ENCODE assay signal across 16 cellular contexts in the genomic region with DNA sequence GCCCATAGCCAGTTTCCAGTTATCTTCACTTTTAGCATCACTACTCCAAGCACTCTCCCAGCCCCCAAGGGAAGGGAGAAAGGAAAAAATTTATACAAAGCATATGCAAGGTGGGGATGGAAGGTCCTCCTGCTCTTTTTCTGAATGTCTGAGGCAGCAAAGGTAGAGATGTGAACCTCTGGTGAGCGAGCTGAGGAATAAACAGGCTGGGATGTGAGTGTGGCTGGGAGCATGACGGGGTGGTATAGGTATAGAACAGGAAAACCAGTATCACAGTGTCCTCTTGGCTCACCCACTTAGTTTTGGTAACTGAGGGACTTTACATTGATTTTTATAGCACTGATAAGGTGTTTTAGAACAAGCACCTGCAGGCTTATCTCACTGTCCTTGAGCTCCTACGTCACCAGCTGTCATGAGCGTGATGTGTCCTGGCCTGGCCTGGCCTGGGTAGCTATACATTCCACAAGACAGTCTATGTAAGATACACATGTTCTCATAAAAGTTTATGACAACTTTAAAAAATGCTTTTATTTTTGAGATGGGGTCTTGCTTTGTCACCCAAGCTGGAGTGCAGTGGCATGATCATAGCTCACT. TPM values are rescaled to one million over a fixed set of nuclear protein-coding genes. Genes with fewer than 3 reads are reported as not detected.
DNase-seq lines count a peak whose midpoint lies in the region; ATAC-seq, FAIRE-seq and TF ChIP-seq lines count a peak whose summit lies in the region.
"Had no signal": no experiment of that assay in that cellular context is flagged by ENCODE, and none has a peak within 500 bp of the region (broad histone marks: within the 10 kb centered on the region; RNA-seq: fewer than 3 reads in every experiment).

No MANE protein-coding gene starts in this region.

- H3K27ac ChIP-seq in body of pancreas (peak overlapping the region in 3 of 4 donors; percentile 72 to 87 (median 86)), neural progenitor cell (no peak overlapping the region), upper lobe of right lung (peak overlapping the region; percentile 66)
- H3K27ac ChIP-seq: RWPE1, SJSA1 had no signal

- WGBS in body of pancreas, 2 donors = 20 to 24% methylated on average over 4 of the region's 4 CpGs

- peak overlapping the region; percentile 47 for H3K27ac Mint-ChIP-seq in neural progenitor cell
- H3K27ac Mint-ChIP-seq: CD4-positive, alpha-beta T cell had no signal

- no peak overlapping the region for H3K4me3 Mint-ChIP-seq in neural progenitor cell
- H3K4me3 Mint-ChIP-seq: CD4-positive, alpha-beta T cell had no signal

- intact Hi-C loops in body of pancreas (cut with DNase I) (no loop called here), left colon (cut with DNase I, micrococcal nuclease) (no loop called here), upper lobe of right lung (cut with DNase I) (no loop called here)

- H3K4me1 ChIP-seq in body of pancreas = peaks cover 80% of the 10 kb centered on the region
- no peaks in the 10 kb centered on the region for H3K4me1 ChIP-seq in neural progenitor cell
- H3K4me1 ChIP-seq in upper lobe of right lung = no peaks in the 10 kb centered on the region

- no peaks in the 10 kb centered on the region for H4K20me1 ChIP-seq in neural progenitor cell (ENCODE audit: low read depth)

- no peaks in the 10 kb centered on the region for H3K27me3 Mint-ChIP-seq in neural progenitor cell (ENCODE audit: insufficient read depth, low read depth)
- H3K27me3 Mint-ChIP-seq: CD4-positive, alpha-beta T cell had no signal

- no peak for TF ChIP-seq CTCF in body of pancreas (IDR thresholded peaks at IDR 0.05)
- TF ChIP-seq CTCF in neural progenitor cell (IDR thresholded peaks at IDR 0.05) = no peak
- TF ChIP-seq CTCF in upper lobe of right lung (IDR thresholded peaks at IDR 0.05) = no peak

- H3K4me3 ChIP-seq in body of pancreas (no peak overlapping the region), neural progenitor cell (no peak overlapping the region), upper lobe of right lung (no peak overlapping the region)
- H3K4me3 ChIP-seq: SJSA1 had no signal

- no peaks in the 10 kb centered on the region for H3F3A ChIP-seq in neural progenitor cell (ENCODE audit: low read depth)

- H3K36me3 Mint-ChIP-seq in neural progenitor cell = no peaks in the 10 kb centered on the region

- TF ChIP-seq POLR2A in body of pancreas (IDR thresholded peaks at IDR 0.05) = peak in 2 of 3 donors; percentile 63 to 64

- H3K9me3 ChIP-seq in body of pancreas (no peaks in the 10 kb centered on the region), neural progenitor cell (ENCODE audit: low read depth) (no peaks in the 10 kb centered on the region), upper lobe of right lung (no peaks in the 10 kb centered on the region)
- H3K9me3 ChIP-seq: SJSA1 had no signal

- H3K36me3 ChIP-seq in body of pancreas (replicated peaks in 1 of 2; ENCODE audit: insufficient read depth in 1 of 2, low read depth in 2 of 2) (no peaks in the 10 kb centered on the region), neural progenitor cell (no peaks in the 10 kb centered on the region), upper lobe of right lung (no peaks in the 10 kb centered on the region)
- H3K36me3 ChIP-seq: SJSA1 had no signal

- H3K9ac ChIP-seq in neural progenitor cell = no peak overlapping the region

- FAIRE-seq in frontal cortex (lab: Jason Lieb, UNC) = no peak

- H3K79me2 ChIP-seq in neural progenitor cell (ENCODE audit: low read depth) = no peaks in the 10 kb centered on the region

- ATAC-seq in body of pancreas (peak; percentile 94), left colon (peak; percentile 82), upper lobe of right lung (no peak)

- no peak overlapping the region for H2AFZ ChIP-seq in neural progenitor cell (replicated peaks)

- peaks cover 18% of the 10 kb centered on the region for H3K4me1 Mint-ChIP-seq in neural progenitor cell

- H3K9me3 Mint-ChIP-seq in neural progenitor cell = no peaks in the 10 kb centered on the region
- H3K9me3 Mint-ChIP-seq: CD4-positive, alpha-beta T cell had no signal

- no peaks in the 10 kb centered on the region for H3K27me3 ChIP-seq in body of pancreas
- no peaks in the 10 kb centered on the region for H3K27me3 ChIP-seq in neural progenitor cell
- H3K27me3 ChIP-seq in upper lobe of right lung = no peaks in the 10 kb centered on the region
- H3K27me3 ChIP-seq: SJSA1 had no signal

- DNase-seq in body of pancreas (peak; percentile 79 to 96 (median 86)), left colon (peak; percentile 46 to 81), neural progenitor cell (ENCODE audit: low spot score) (no peak), upper lobe of right lung (no peak), frontal cortex (ENCODE audit: low spot score in 2 of 2) (no peak), NCI-H446 (lab: John Stamatoyannopoulos, UW) (no peak)
- DNase-seq in activated CD4-positive, alpha-beta T cell treated with anti-CD3 and anti-CD28 coated beads, Interleukin-2, amount 50 U/mL, for 48 hours = no peak
- DNase-seq: Calu3; CD4-positive, alpha-beta T cell; Kasumi-1; NCI-H1105 treated with DMSO at 0.1 percent for 48 hours; NCI-H1694 treated with DMSO at 0.1 percent for 48 hours; NCI-H345; NCI-H526 treated with DMSO at 0.1 percent for 48 hours had no signal

- no peak overlapping the region for H3K4me2 ChIP-seq in neural progenitor cell

RNA-seq across cellular contexts. Expression of gene POLD3, which starts 10.3 kb away (rescaled TPM):
- total RNA-seq in body of pancreas (10 to 100 TPM in 1 of 2 donors, 1 to 10 TPM in 1; 9.3 to 13.8 TPM), left colon (10 to 100 TPM; 21.0 to 33.3 TPM), neural progenitor cell (ENCODE audit: low replicate concordance) (45.4 and 56.9 TPM in 2 replicates), upper lobe of right lung (16.7 TPM), frontal cortex (15.9 TPM)

Comparison
In these comparisons a context has a peak if more than half of its experiments do, and no peak if none do; other contexts are left out.
1. DNase-seq: peak in body of pancreas (4 of 4) and left colon (2 of 2); none in neural progenitor cell (single experiment), upper lobe of right lung (single experiment), frontal cortex (0 of 2), NCI-H446 (0 of 2) and activated CD4-positive, alpha-beta T cell treated with anti-CD3 and anti-CD28 coated beads, Interleukin-2, amount 50 U/mL, for 48 hours (0 of 2).